In the genomic region with DNA sequence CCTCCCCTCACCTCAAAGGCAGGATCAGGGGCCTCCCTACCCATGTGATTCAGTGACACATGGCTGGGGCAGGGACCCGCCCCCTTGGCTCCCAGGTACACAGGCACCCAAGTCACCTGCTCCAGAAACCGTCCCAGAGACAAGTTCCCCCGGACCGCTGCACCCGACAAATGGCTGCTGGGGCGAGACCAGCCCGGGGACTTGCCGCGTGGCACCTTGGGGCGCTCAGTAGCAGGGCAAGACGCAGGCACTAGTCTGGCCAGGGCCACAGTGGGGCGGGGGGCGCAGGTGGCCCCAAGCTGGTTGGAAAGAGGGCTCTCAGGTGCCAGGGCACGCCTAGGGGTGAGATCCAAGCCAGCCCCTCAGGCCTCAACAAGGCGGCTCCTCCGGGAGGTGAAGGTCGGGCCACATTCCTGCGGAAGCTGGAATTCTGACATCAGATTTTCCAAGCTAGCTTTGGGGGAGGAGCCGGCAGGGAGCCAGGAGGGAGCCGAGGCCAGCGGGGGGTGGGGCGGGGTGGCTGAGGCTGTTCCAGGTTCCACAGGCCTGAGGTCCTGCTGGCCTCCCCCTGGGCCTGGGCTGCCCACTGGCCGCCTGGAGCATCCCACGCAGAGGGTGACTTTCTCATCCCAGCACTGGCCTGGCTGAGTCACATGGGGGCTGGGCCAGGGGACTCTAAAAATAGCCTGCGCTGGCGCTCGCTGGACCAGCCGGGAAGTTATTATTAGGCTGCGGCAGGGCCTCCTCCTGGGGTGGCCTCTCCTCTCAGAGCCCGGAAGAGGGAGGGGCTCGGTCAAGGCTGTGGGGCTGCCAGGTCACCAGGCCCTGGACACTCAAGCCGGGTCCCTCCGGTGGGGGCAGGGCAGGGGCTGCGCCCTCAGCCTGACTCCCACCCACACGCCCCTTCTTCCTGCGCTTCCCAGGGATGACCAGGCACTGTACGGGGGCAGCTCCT, we compare ENCODE assay signal across 1 cellular context.
TF ChIP-seq lines count a peak whose summit lies in the region.

No MANE protein-coding gene starts in this region.

TF ChIP-seq in HEK293, 187 proteins besides CTCF, POLR2A, EP300 and RAD21 (continued from another document and continues in another):
- peak; percentile 68 for TF ChIP-seq WT1 (tag by site-specific recombination; IDR thresholded peaks at IDR 0.05)
- TF ChIP-seq ZNF2 (tag by site-specific recombination; IDR thresholded peaks at IDR 0.05) = 0 out of 2 replicates have a peak, but pooled peaks have one; percentile 35
- peak; percentile 94 for TF ChIP-seq ZBTB8A (tag by site-specific recombination; IDR thresholded peaks at IDR 0.05)
- no peak for TF ChIP-seq ZNF37A (tag by site-specific recombination; IDR thresholded peaks at IDR 0.05)
- TF ChIP-seq ZNF366 (tag by site-specific recombination; conservative IDR thresholded peaks at IDR 0.05) = no peak
- TF ChIP-seq, protein P1, sequence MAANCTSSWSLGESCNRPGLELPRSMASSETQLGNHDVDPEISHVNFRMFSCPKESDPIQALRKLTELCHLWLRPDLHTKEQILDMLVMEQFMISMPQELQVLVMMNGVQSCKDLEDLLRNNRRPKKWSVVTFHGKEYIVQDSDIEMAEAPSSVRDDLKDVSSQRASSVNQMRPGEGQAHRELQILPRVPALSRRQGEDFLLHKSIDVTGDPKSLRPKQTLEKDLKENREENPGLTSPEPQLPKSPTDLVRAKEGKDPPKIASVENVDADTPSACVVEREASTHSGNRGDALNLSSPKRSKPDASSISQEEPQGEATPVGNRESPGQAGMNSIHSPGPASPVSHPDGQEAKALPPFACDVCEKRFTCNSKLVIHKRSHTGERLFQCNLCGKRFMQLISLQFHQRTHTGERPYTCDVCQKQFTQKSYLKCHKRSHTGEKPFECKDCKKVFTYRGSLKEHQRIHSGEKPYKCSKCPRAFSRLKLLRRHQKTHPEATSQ (tag by site-specific recombination; IDR thresholded peaks at IDR 0.05) = no peak
- TF ChIP-seq, protein P2, sequence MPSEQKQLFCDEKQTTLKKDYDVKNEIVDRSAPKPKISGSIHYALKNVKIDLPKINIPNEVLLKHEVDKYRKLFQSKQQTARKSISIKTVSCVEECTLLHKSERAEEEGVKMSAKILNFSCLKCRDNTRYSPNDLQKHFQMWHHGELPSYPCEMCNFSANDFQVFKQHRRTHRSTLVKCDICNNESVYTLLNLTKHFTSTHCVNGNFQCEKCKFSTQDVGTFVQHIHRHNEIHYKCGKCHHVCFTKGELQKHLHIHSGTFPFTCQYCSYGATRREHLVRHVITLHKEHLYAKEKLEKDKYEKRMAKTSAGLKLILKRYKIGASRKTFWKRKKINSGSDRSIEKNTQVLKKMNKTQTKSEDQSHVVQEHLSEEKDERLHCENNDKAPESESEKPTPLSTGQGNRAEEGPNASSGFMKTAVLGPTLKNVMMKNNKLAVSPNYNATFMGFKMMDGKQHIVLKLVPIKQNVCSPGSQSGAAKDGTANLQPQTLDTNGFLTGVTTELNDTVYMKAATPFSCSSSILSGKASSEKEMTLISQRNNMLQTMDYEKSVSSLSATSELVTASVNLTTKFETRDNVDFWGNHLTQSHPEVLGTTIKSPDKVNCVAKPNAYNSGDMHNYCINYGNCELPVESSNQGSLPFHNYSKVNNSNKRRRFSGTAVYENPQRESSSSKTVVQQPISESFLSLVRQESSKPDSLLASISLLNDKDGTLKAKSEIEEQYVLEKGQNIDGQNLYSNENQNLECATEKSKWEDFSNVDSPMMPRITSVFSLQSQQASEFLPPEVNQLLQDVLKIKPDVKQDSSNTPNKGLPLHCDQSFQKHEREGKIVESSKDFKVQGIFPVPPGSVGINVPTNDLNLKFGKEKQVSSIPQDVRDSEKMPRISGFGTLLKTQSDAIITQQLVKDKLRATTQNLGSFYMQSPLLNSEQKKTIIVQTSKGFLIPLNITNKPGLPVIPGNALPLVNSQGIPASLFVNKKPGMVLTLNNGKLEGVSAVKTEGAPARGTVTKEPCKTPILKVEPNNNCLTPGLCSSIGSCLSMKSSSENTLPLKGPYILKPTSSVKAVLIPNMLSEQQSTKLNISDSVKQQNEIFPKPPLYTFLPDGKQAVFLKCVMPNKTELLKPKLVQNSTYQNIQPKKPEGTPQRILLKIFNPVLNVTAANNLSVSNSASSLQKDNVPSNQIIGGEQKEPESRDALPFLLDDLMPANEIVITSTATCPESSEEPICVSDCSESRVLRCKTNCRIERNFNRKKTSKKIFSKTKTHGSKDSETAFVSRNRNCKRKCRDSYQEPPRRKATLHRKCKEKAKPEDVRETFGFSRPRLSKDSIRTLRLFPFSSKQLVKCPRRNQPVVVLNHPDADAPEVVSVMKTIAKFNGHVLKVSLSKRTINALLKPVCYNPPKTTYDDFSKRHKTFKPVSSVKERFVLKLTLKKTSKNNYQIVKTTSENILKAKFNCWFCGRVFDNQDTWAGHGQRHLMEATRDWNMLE (tag by site-specific recombination; conservative IDR thresholded peaks at IDR 0.05; ENCODE audit: low read depth) = no peak
- no peak for TF ChIP-seq ZNF221 (tag by site-specific recombination; IDR thresholded peaks at IDR 0.05; ENCODE audit: borderline replicate concordance)
- TF ChIP-seq ZNF274 (IDR thresholded peaks at IDR 0.05; ENCODE audit: low read length) = no peak
- no peak for TF ChIP-seq ZNF274 (tag by site-specific recombination; IDR thresholded peaks at IDR 0.05; ENCODE audit: borderline replicate concordance)
- TF ChIP-seq, protein P3, sequence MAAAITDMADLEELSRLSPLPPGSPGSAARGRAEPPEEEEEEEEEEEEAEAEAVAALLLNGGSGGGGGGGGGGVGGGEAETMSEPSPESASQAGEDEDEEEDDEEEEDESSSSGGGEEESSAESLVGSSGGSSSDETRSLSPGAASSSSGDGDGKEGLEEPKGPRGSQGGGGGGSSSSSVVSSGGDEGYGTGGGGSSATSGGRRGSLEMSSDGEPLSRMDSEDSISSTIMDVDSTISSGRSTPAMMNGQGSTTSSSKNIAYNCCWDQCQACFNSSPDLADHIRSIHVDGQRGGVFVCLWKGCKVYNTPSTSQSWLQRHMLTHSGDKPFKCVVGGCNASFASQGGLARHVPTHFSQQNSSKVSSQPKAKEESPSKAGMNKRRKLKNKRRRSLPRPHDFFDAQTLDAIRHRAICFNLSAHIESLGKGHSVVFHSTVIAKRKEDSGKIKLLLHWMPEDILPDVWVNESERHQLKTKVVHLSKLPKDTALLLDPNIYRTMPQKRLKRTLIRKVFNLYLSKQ (tag by site-specific recombination; IDR thresholded peaks at IDR 0.05; ENCODE audit: borderline replicate concordance) = no peak
- TF ChIP-seq BCL11B (tag by site-specific recombination; IDR thresholded peaks at IDR 0.05; ENCODE audit: low read depth) = 0 out of 2 replicates have a peak, but pooled peaks have one; percentile 28
- TF ChIP-seq ZNF404 (tag by site-specific recombination; IDR thresholded peaks at IDR 0.05) = no peak
- TF ChIP-seq, protein P4, sequence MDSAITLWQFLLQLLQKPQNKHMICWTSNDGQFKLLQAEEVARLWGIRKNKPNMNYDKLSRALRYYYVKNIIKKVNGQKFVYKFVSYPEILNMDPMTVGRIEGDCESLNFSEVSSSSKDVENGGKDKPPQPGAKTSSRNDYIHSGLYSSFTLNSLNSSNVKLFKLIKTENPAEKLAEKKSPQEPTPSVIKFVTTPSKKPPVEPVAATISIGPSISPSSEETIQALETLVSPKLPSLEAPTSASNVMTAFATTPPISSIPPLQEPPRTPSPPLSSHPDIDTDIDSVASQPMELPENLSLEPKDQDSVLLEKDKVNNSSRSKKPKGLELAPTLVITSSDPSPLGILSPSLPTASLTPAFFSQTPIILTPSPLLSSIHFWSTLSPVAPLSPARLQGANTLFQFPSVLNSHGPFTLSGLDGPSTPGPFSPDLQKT (IDR thresholded peaks at IDR 0.05; ENCODE audit: borderline replicate concordance, low read depth, low read length) = no peak
- no peak for TF ChIP-seq ZFP69B (tag by site-specific recombination; IDR thresholded peaks at IDR 0.05)
- no peak for TF ChIP-seq SCRT1 (tag by site-specific recombination; IDR thresholded peaks at IDR 0.05; ENCODE audit: borderline replicate concordance)
- TF ChIP-seq, protein P5, sequence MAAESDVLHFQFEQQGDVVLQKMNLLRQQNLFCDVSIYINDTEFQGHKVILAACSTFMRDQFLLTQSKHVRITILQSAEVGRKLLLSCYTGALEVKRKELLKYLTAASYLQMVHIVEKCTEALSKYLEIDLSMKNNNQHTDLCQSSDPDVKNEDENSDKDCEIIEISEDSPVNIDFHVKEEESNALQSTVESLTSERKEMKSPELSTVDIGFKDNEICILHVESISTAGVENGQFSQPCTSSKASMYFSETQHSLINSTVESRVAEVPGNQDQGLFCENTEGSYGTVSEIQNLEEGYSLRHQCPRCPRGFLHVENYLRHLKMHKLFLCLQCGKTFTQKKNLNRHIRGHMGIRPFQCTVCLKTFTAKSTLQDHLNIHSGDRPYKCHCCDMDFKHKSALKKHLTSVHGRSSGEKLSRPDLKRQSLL (tag by site-specific recombination; IDR thresholded peaks at IDR 0.05) = no peak
- peak; percentile 48; the same call in 1 of the 2 replicates for TF ChIP-seq IKZF3 (tag by site-specific recombination; IDR thresholded peaks at IDR 0.05)
- no peak for TF ChIP-seq ZNF248 (tag by site-specific recombination; IDR thresholded peaks at IDR 0.05)
- no peak for TF ChIP-seq ZNF768 (tag by site-specific recombination; IDR thresholded peaks at IDR 0.05)
- peak; percentile 42; the same call in 1 of the 2 replicates for TF ChIP-seq ZNF24 (tag by site-specific recombination; IDR thresholded peaks at IDR 0.05)
- no peak for TF ChIP-seq ZNF555 (tag by site-specific recombination; conservative IDR thresholded peaks at IDR 0.05)
- no peak for TF ChIP-seq HOXA7 (CRISPR knock-in tag; IDR thresholded peaks at IDR 0.05; ENCODE audit: borderline replicate concordance)
- TF ChIP-seq ZNF510 (tag by site-specific recombination; IDR thresholded peaks at IDR 0.05; ENCODE audit: insufficient replicate concordance) = no peak
- no peak for TF ChIP-seq ZNF266 (tag by site-specific recombination; IDR thresholded peaks at IDR 0.05; ENCODE audit: low read depth)
- TF ChIP-seq ZNF146 (tag by site-specific recombination; IDR thresholded peaks at IDR 0.05) = no peak
- no peak for TF ChIP-seq ZNF132 (tag by site-specific recombination; IDR thresholded peaks at IDR 0.05; ENCODE audit: borderline replicate concordance)
- no peak for TF ChIP-seq ZNF626 (tag by site-specific recombination; IDR thresholded peaks at IDR 0.05)
- peak; percentile 71; the same call in 1 of the 2 replicates for TF ChIP-seq KLF7 (tag by site-specific recombination; IDR thresholded peaks at IDR 0.05; ENCODE audit: borderline replicate concordance)
- no peak for TF ChIP-seq ZNF350 (tag by site-specific recombination; IDR thresholded peaks at IDR 0.05)
- no peak for TF ChIP-seq ZNF544 (tag by site-specific recombination; IDR thresholded peaks at IDR 0.05)
- TF ChIP-seq ZNF610 (tag by site-specific recombination; IDR thresholded peaks at IDR 0.05; ENCODE audit: borderline replicate concordance) = 0 out of 2 replicates have a peak, but pooled peaks have one; percentile 38
- TF ChIP-seq ZNF473 (tag by site-specific recombination; IDR thresholded peaks at IDR 0.05) = no peak
- TF ChIP-seq ZNF175 (tag by site-specific recombination; IDR thresholded peaks at IDR 0.05) = no peak
- TF ChIP-seq YY2 (tag by site-specific recombination; IDR thresholded peaks at IDR 0.05) = no peak
- TF ChIP-seq ZXDB (tag by site-specific recombination; IDR thresholded peaks at IDR 0.05) = peak; percentile 35; the same call in 1 of the 2 replicates
- no peak for TF ChIP-seq ZNF792 (tag by site-specific recombination; IDR thresholded peaks at IDR 0.05)
- TF ChIP-seq ZNF558 (tag by site-specific recombination; IDR thresholded peaks at IDR 0.05) = no peak
- no peak for TF ChIP-seq ZNF623 (tag by site-specific recombination; IDR thresholded peaks at IDR 0.05)
- TF ChIP-seq, protein P6, sequence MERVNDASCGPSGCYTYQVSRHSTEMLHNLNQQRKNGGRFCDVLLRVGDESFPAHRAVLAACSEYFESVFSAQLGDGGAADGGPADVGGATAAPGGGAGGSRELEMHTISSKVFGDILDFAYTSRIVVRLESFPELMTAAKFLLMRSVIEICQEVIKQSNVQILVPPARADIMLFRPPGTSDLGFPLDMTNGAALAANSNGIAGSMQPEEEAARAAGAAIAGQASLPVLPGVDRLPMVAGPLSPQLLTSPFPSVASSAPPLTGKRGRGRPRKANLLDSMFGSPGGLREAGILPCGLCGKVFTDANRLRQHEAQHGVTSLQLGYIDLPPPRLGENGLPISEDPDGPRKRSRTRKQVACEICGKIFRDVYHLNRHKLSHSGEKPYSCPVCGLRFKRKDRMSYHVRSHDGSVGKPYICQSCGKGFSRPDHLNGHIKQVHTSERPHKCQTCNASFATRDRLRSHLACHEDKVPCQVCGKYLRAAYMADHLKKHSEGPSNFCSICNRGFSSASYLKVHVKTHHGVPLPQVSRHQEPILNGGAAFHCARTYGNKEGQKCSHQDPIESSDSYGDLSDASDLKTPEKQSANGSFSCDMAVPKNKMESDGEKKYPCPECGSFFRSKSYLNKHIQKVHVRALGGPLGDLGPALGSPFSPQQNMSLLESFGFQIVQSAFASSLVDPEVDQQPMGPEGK (tag by site-specific recombination; IDR thresholded peaks at IDR 0.05) = peak; percentile 84
- TF ChIP-seq ZNF394 (tag by site-specific recombination; IDR thresholded peaks at IDR 0.05; ENCODE audit: borderline replicate concordance) = peak; percentile 41; the same call in 1 of the 2 replicates
- peak; percentile 76 for TF ChIP-seq SP3 (tag by site-specific recombination; IDR thresholded peaks at IDR 0.05)
- peak; percentile 95 for TF ChIP-seq KLF1 (tag by site-specific recombination; IDR thresholded peaks at IDR 0.05)
- TF ChIP-seq, protein P7, sequence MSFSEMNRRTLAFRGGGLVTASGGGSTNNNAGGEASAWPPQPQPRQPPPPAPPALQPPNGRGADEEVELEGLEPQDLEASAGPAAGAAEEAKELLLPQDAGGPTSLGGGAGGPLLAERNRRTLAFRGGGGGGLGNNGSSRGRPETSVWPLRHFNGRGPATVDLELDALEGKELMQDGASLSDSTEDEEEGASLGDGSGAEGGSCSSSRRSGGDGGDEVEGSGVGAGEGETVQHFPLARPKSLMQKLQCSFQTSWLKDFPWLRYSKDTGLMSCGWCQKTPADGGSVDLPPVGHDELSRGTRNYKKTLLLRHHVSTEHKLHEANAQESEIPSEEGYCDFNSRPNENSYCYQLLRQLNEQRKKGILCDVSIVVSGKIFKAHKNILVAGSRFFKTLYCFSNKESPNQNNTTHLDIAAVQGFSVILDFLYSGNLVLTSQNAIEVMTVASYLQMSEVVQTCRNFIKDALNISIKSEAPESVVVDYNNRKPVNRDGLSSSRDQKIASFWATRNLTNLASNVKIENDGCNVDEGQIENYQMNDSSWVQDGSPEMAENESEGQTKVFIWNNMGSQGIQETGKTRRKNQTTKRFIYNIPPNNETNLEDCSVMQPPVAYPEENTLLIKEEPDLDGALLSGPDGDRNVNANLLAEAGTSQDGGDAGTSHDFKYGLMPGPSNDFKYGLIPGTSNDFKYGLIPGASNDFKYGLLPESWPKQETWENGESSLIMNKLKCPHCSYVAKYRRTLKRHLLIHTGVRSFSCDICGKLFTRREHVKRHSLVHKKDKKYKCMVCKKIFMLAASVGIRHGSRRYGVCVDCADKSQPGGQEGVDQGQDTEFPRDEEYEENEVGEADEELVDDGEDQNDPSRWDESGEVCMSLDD (tag by site-specific recombination; IDR thresholded peaks at IDR 0.05) = 0 out of 2 replicates have a peak, but pooled peaks have one; percentile 45
- no peak for TF ChIP-seq HOXD13 (CRISPR knock-in tag; IDR thresholded peaks at IDR 0.05; ENCODE audit: borderline replicate concordance)
- TF ChIP-seq ZNF155 (tag by site-specific recombination; IDR thresholded peaks at IDR 0.05) = no peak
- peak; percentile 61 for TF ChIP-seq OSR2 (tag by site-specific recombination; IDR thresholded peaks at IDR 0.05)
